9 cellular contexts compared by ENCODE assay signal in genomic region chr21:42164064-42164789, GRCh38. TPM values are rescaled to one million over a fixed set of nuclear protein-coding genes. Genes with fewer than 3 reads are reported as not detected.
A peak's percentile ranks its signal among the peaks of the same experiment; 100 is the strongest.
DNase-seq lines count a peak whose midpoint lies in the region; FAIRE-seq and TF ChIP-seq lines count a peak whose summit lies in the region.
"Had no signal": no experiment of that assay in that cellular context is flagged by ENCODE, and none has a peak within 500 bp of the region (broad histone marks: within the 10 kb centered on the region; RNA-seq: fewer than 3 reads in every experiment).

No MANE protein-coding gene starts in this region.

- H3K9ac ChIP-seq in neural progenitor cell: no peak overlapping the region

- DNase-seq in GM12891 (ENCODE audit: insufficient read length, low spot score): peak; percentile 63
- DNase-seq in NCI-H1105 treated with DMSO at 0.1 percent for 48 hours (lab: John Stamatoyannopoulos, UW): peak; percentile 46
- DNase-seq in activated CD8-positive, alpha-beta memory T cell treated with anti-CD3 and anti-CD28 coated beads for 4 hours (ENCODE audit: low read depth in 2 of 2): peak; percentile 14 to 15
- DNase-seq in esophagus squamous epithelium (lab: John Stamatoyannopoulos, UW): no peak
- peak; percentile 44 for DNase-seq in neural progenitor cell (ENCODE audit: low spot score)
- DNase-seq in vagina (ENCODE audit: extremely low spot score in 2 of 2): peak; percentile 72 to 86
- DNase-seq in middle frontal gyrus (ENCODE audit: extremely low spot score, low spot score): no peak
- no peak for DNase-seq in H4 (ENCODE audit: low spot score)

- no peaks in the 10 kb centered on the region for H3K36me3 ChIP-seq in esophagus squamous epithelium
- no peaks in the 10 kb centered on the region for H3K36me3 ChIP-seq in neural progenitor cell
- no peaks in the 10 kb centered on the region for H3K36me3 ChIP-seq in vagina

- no peaks in the 10 kb centered on the region for H3K4me1 ChIP-seq in esophagus squamous epithelium
- peaks cover 5% of the 10 kb centered on the region for H3K4me1 ChIP-seq in neural progenitor cell
- no peaks in the 10 kb centered on the region for H3K4me1 ChIP-seq in vagina

- WGBS in esophagus squamous epithelium, 2 donors: 59 to 61% methylated on average over 6 to 7 of the region's 7 CpGs

- peak; percentile 54 for FAIRE-seq in GM12891 (lab: Jason Lieb, UNC)

- TF ChIP-seq POLR2A in GM12891 (IDR thresholded peaks at IDR 0.05; ENCODE audit: low read depth, low read length): no peak
- no peak for TF ChIP-seq POLR2A in esophagus squamous epithelium (IDR thresholded peaks at IDR 0.05)
- TF ChIP-seq POLR2A in vagina (IDR thresholded peaks at IDR 0.05): no peak

- H3K27me3 ChIP-seq in esophagus squamous epithelium (peaks cover 0 to 14% (median 0%) of the 10 kb centered on the region in 4 donors), neural progenitor cell (no peaks in the 10 kb centered on the region), vagina (no peaks in the 10 kb centered on the region)

- H3K27ac ChIP-seq in esophagus squamous epithelium (no peak overlapping the region), neural progenitor cell (no peak overlapping the region), vagina (no peak overlapping the region)

- no peak overlapping the region for H3K4me3 Mint-ChIP-seq in neural progenitor cell
- H3K4me3 Mint-ChIP-seq: stimulated activated naive CD8-positive, alpha-beta T cell treated with anti-CD3 and anti-CD28 coated beads, Interleukin-15, Interleukin-2, amounts not matched to agents 100 ng/mL and 50 ng/mL, for 24 hours had no signal

- no peaks in the 10 kb centered on the region for H4K20me1 ChIP-seq in neural progenitor cell (ENCODE audit: low read depth)

- peak overlapping the region; percentile 50 for H3K27ac Mint-ChIP-seq in neural progenitor cell
- H3K27ac Mint-ChIP-seq: stimulated activated naive CD8-positive, alpha-beta T cell treated with anti-CD3 and anti-CD28 coated beads, Interleukin-15, Interleukin-2, amounts not matched to agents 100 ng/mL and 50 ng/mL, for 24 hours had no signal

- no peaks in the 10 kb centered on the region for H3K36me3 Mint-ChIP-seq in neural progenitor cell

- H3K4me2 ChIP-seq in neural progenitor cell: no peak overlapping the region

- H3K4me1 Mint-ChIP-seq in neural progenitor cell: peaks cover 19% of the 10 kb centered on the region

- H3K27me3 Mint-ChIP-seq in neural progenitor cell (ENCODE audit: insufficient read depth, low read depth): peaks cover 7% of the 10 kb centered on the region
- H3K27me3 Mint-ChIP-seq: stimulated activated naive CD8-positive, alpha-beta T cell treated with anti-CD3 and anti-CD28 coated beads, Interleukin-15, Interleukin-2, amounts not matched to agents 100 ng/mL and 50 ng/mL, for 24 hours had no signal

- H3K9me3 Mint-ChIP-seq in neural progenitor cell: no peaks in the 10 kb centered on the region
- H3K9me3 Mint-ChIP-seq: stimulated activated naive CD8-positive, alpha-beta T cell treated with anti-CD3 and anti-CD28 coated beads, Interleukin-15, Interleukin-2, amounts not matched to agents 100 ng/mL and 50 ng/mL, for 24 hours had no signal

- no peaks in the 10 kb centered on the region for H3K79me2 ChIP-seq in neural progenitor cell (ENCODE audit: low read depth)

- peaks cover 3% of the 10 kb centered on the region for H3F3A ChIP-seq in neural progenitor cell (ENCODE audit: low read depth)

- H3K4me3 ChIP-seq in esophagus squamous epithelium: no peak overlapping the region
- H3K4me3 ChIP-seq in neural progenitor cell: no peak overlapping the region
- H3K4me3 ChIP-seq in vagina: no peak overlapping the region

- peak; percentile 17 to 66 (median 44) for TF ChIP-seq CTCF in esophagus squamous epithelium (IDR thresholded peaks at IDR 0.05)
- TF ChIP-seq CTCF in neural progenitor cell (IDR thresholded peaks at IDR 0.05): peak; percentile 54
- TF ChIP-seq CTCF in vagina (IDR thresholded peaks at IDR 0.05): peak in 1 of 3 experiments; percentile 36

- H2AFZ ChIP-seq in neural progenitor cell (replicated peaks): no peak overlapping the region

- intact Hi-C loops in esophagus squamous epithelium (cut with DNase I): loop anchor here (5.0 kb wide), 1 partner anchor 93 kb away; no protein-coding TSS in a partner anchor
- intact Hi-C loops in vagina (cut with DNase I): no loop called here

- H3K9me3 ChIP-seq in esophagus squamous epithelium: no peaks in the 10 kb centered on the region
- H3K9me3 ChIP-seq in neural progenitor cell (ENCODE audit: low read depth): no peaks in the 10 kb centered on the region
- H3K9me3 ChIP-seq in vagina: no peaks in the 10 kb centered on the region

TF ChIP-seq in GM12891, 5 proteins besides CTCF, POLR2A, EP300 and RAD21:
- TF ChIP-seq POU2F2 (IDR thresholded peaks at IDR 0.05; ENCODE audit: low read depth, low read length) (no peak), PAX5 (IDR thresholded peaks at IDR 0.05; ENCODE audit: insufficient read depth, low read length, severe bottlenecking) (no peak), POLR2AphosphoS5 (IDR thresholded peaks at IDR 0.05; ENCODE audit: low read depth, low read length) (no peak), TAF1 (IDR thresholded peaks at IDR 0.05; ENCODE audit: low read depth, low read length) (no peak), SPI1 (IDR thresholded peaks at IDR 0.05; ENCODE audit: low read depth, low read length) (no peak)

RNA-seq across cellular contexts. Expression of gene ABCG1, which starts 54.7 kb away (rescaled TPM):
- polyA plus RNA-seq in GM12891 (2012; ENCODE audit: low read depth, missing spikeins): 2.5 TPM
- total RNA-seq in esophagus squamous epithelium (10 to 100 TPM in 1 of 4 donors, 1 to 10 TPM in 3; 2.6 to 10.9 (median 3.7) TPM), neural progenitor cell (ENCODE audit: low replicate concordance) (1.9 and 2.0 TPM in 2 replicates), vagina (18.7 TPM)
- 7.8 and 9.0 TPM in 2 replicates for total RNA-seq in H4 (2014; rRNA removed; shearing (Covaris generic))

Comparison
In these comparisons a context has a peak if more than half of its experiments do, and no peak if none do; other contexts are left out.
1. DNase-seq: peak in GM12891 (single experiment), NCI-H1105 treated with DMSO at 0.1 percent for 48 hours (single experiment), activated CD8-positive, alpha-beta memory T cell treated with anti-CD3 and anti-CD28 coated beads for 4 hours (2 of 2), neural progenitor cell (single experiment) and vagina (2 of 2); none in esophagus squamous epithelium (single experiment), middle frontal gyrus (single experiment) and H4 (single experiment).